ENCODE assay signal across 9 cellular contexts in genomic region chr21:21101911-21102310, GRCh38.
A peak's percentile ranks its signal among the peaks of the same experiment; 100 is the strongest.
DNase-seq lines count a peak whose midpoint lies in the region; ATAC-seq and TF ChIP-seq lines count a peak whose summit lies in the region.
"Had no signal": no experiment of that assay in that cellular context is flagged by ENCODE, and none has a peak within 500 bp of the region (broad histone marks: within the 10 kb centered on the region; RNA-seq: fewer than 3 reads in every experiment).

No MANE protein-coding gene starts in this region.

- H4K20me1 ChIP-seq in OCI-LY1 (ENCODE audit: insufficient read depth, low read length): no peaks in the 10 kb centered on the region

- no peaks in the 10 kb centered on the region for H3K4me1 Mint-ChIP-seq in naive thymus-derived CD8-positive, alpha-beta T cell

- no peak overlapping the region for H2AFZ ChIP-seq in OCI-LY1 (ENCODE audit: low read length)

- H3K4me2 ChIP-seq in OCI-LY1 (ENCODE audit: low read length): no peak overlapping the region

- H3K27ac ChIP-seq in OCI-LY1 (ENCODE audit: low read depth, low read length, poor library complexity, severe bottlenecking): no peak overlapping the region
- H3K27ac ChIP-seq: foreskin keratinocyte had no signal

- POLR2A ChIA-PET in naive thymus-derived CD8-positive, alpha-beta T cell (lab: Charles Lee): no interaction called here

- no peaks in the 10 kb centered on the region for H3F3A ChIP-seq in OCI-LY1 (ENCODE audit: insufficient read depth, low read length)

- DNase-seq in NCI-H2107 treated with DMSO at 0.1 percent for 48 hours (lab: John Stamatoyannopoulos, UW; ENCODE audit: unreplicated experiment): peak; percentile 3
- DNase-seq in NCI-H2107 (lab: John Stamatoyannopoulos, UW): no peak
- DNase-seq in fibroblast of pulmonary artery (ENCODE audit: low read depth): peak; percentile 52
- DNase-seq in stromal cell of bone marrow (ENCODE audit: low read depth): peak; percentile 6
- DNase-seq in naive thymus-derived CD8-positive, alpha-beta T cell: no peak
- no peak for DNase-seq in NCI-H774 (lab: John Stamatoyannopoulos, UW)
- DNase-seq in GM13976 (ENCODE audit: low spot score): no peak

- no peak overlapping the region for H3K27ac Mint-ChIP-seq in naive thymus-derived CD8-positive, alpha-beta T cell

- H3K4me1 ChIP-seq in OCI-LY1 (ENCODE audit: insufficient read depth, low read length, severe bottlenecking): no peaks in the 10 kb centered on the region
- H3K4me1 ChIP-seq: foreskin keratinocyte had no signal

- H3K27me3 ChIP-seq in OCI-LY1 (ENCODE audit: insufficient read depth, low read length): no peaks in the 10 kb centered on the region
- H3K27me3 ChIP-seq: foreskin keratinocyte had no signal

- TF ChIP-seq CTCF in OCI-LY1 (IDR thresholded peaks at IDR 0.05; ENCODE audit: low read length) (peak; percentile 43; the same call in 1 of the 2 replicates), fibroblast of pulmonary artery (IDR thresholded peaks at IDR 0.05; ENCODE audit: low read length, missing control alignments) (peak; percentile 19), GM13976 (IDR thresholded peaks at IDR 0.05; ENCODE audit: borderline replicate concordance, control extremely low read depth, extremely low read depth, insufficient read depth, missing control alignments) (no peak)

- no peak for ATAC-seq in naive thymus-derived CD8-positive, alpha-beta T cell
- ATAC-seq: foreskin keratinocyte had no signal

- no peak overlapping the region for H3K4me3 Mint-ChIP-seq in naive thymus-derived CD8-positive, alpha-beta T cell

- no peaks in the 10 kb centered on the region for H3K27me3 Mint-ChIP-seq in naive thymus-derived CD8-positive, alpha-beta T cell

- in situ Hi-C loops in GM13976 (cut with MboI; ENCODE audit: low sequenced_read_pairs, unreplicated experiment): no loop called here

- H3K4me3 ChIP-seq in OCI-LY1 (ENCODE audit: low read depth, low read length, poor library complexity, severe bottlenecking) (no peak overlapping the region), fibroblast of pulmonary artery (replicated peaks; ENCODE audit: low read depth, low read length) (no peak overlapping the region)

- H3K9ac ChIP-seq in OCI-LY1 (ENCODE audit: low read length): no peak overlapping the region

- no peaks in the 10 kb centered on the region for H3K9me3 ChIP-seq in OCI-LY1 (ENCODE audit: low read length)

- H3K36me3 ChIP-seq in OCI-LY1 (ENCODE audit: insufficient read depth, low read length): no peaks in the 10 kb centered on the region

- H3K9me2 ChIP-seq in OCI-LY1 (ENCODE audit: low read depth, low read length): no peaks in the 10 kb centered on the region

- H3K9me3 Mint-ChIP-seq in naive thymus-derived CD8-positive, alpha-beta T cell: no peaks in the 10 kb centered on the region

- H3K36me3 Mint-ChIP-seq in naive thymus-derived CD8-positive, alpha-beta T cell: no peaks in the 10 kb centered on the region

- H3K79me2 ChIP-seq in OCI-LY1 (ENCODE audit: insufficient read depth, low read length): no peaks in the 10 kb centered on the region

Comparison
In these comparisons a context has a peak if more than half of its experiments do, and no peak if none do; other contexts are left out.
1. DNase-seq: peak in NCI-H2107 treated with DMSO at 0.1 percent for 48 hours (single experiment), fibroblast of pulmonary artery (single experiment) and stromal cell of bone marrow (single experiment); none in NCI-H2107 (single experiment), naive thymus-derived CD8-positive, alpha-beta T cell (0 of 10), NCI-H774 (single experiment) and GM13976 (single experiment).